Comparison of ENCODE assay signal across 10 cellular contexts in the genomic region with DNA sequence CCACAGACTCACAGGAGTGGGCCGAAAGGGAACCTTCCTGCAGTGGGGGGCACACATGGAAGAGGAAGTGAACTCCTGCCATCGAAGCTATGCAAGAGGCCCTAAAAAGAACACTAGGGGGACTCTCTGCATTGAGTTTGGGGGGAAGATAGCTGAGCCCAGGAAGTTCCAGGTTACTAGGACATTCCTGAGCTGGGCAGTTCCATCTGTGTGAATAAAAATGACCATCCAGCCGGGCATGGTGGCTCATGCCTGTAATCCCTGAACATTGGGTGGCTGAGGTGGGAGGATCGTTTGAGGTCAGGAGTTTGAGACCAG.
A peak's percentile ranks its signal among the peaks of the same experiment; 100 is the strongest.
DNase-seq lines count a peak whose midpoint lies in the region; ATAC-seq, FAIRE-seq and TF ChIP-seq lines count a peak whose summit lies in the region.
"Had no signal": no experiment of that assay in that cellular context is flagged by ENCODE, and none has a peak within 500 bp of the region (broad histone marks: within the 10 kb centered on the region; RNA-seq: fewer than 3 reads in every experiment).

No MANE protein-coding gene starts in this region.

- POLR2A ChIA-PET in HEK293 (lab: Yijun Ruan, JAX) (interaction anchor here (0.6 kb wide), 1 partner anchor 21 kb away, joined by 9 read pairs; no protein-coding TSS in a partner anchor), GM12878 (lab: Charles Lee) (no interaction called here)

- RAD21 ChIA-PET in GM12878 (lab: Charles Lee; ENCODE audit: unreplicated experiment): no interaction called here

- no peaks in the 10 kb centered on the region for H3K79me2 ChIP-seq in GM12878 (ENCODE audit: control insufficient read depth, insufficient read depth, low read length)

- TF ChIP-seq EP300 in GM12878 (IDR thresholded peaks at IDR 0.05; ENCODE audit: borderline replicate concordance in 1 of 2, control insufficient read depth in 1 of 2, low read depth in 2 of 2, low read length in 2 of 2): no peak

- H3K9ac ChIP-seq in GM12878 (ENCODE audit: control insufficient read depth, insufficient read depth, low read length): no peak overlapping the region

- FAIRE-seq in GM12878 (lab: Jason Lieb, UNC): no peak
- FAIRE-seq: GM12892 had no signal

- H3K4me2 ChIP-seq in GM12878 (ENCODE audit: control insufficient read depth, insufficient read depth): no peak overlapping the region

- TF ChIP-seq CTCF in BE2C (IDR thresholded peaks at IDR 0.05; ENCODE audit: low read depth, low read length) (peak; percentile 32), HEK293 (tag by site-specific recombination; IDR thresholded peaks at IDR 0.05) (0 out of 2 replicates have a peak, but pooled peaks have one; percentile 12), GM12878 (IDR thresholded peaks at IDR 0.05 in 2 of 3, conservative IDR thresholded peaks at IDR 0.05 in 1 of 3; ENCODE audit: control insufficient read depth in 2 of 3, extremely low read depth in 1 of 3, insufficient read depth in 1 of 3, low read depth in 3 of 3, low read length in 3 of 3) (no peak), upper lobe of right lung (IDR thresholded peaks at IDR 0.05) (no peak), dorsolateral prefrontal cortex (IDR thresholded peaks at IDR 0.05 in 54 of 56, conservative IDR thresholded peaks at IDR 0.05 in 2 of 56; ENCODE audit: low read depth in 1 of 56, partially characterized antibody in 56 of 56) (no peak)

- no TSS peak for BruUV-seq in GM12878 (replicated peaks; lab: Mats Ljungman, UMichigan)

- H3K4me1 ChIP-seq in BE2C (peaks cover 16% of the 10 kb centered on the region), HEK293 (ENCODE audit: control insufficient read depth, insufficient read depth, low read length) (no peaks in the 10 kb centered on the region), GM12878 (ENCODE audit: control insufficient read depth, insufficient read depth, low read length) (peaks cover 20% of the 10 kb centered on the region), upper lobe of right lung (peaks cover 13% of the 10 kb centered on the region)

- H3K27me3 ChIP-seq in BE2C: no peaks in the 10 kb centered on the region
- no peaks in the 10 kb centered on the region for H3K27me3 ChIP-seq in GM12878 (replicated peaks in 1 of 2; ENCODE audit: control insufficient read depth in 2 of 2, insufficient read depth in 2 of 2, low read length in 1 of 2)
- no peaks in the 10 kb centered on the region for H3K27me3 ChIP-seq in upper lobe of right lung
- peaks cover 0 to 3% (median 0%) of the 10 kb centered on the region in 45 donors for H3K27me3 ChIP-seq in dorsolateral prefrontal cortex

- no peak overlapping the region for H3K27ac ChIP-seq in HEK293 (ENCODE audit: extremely low read depth, low read depth, low read length)
- no peak overlapping the region for H3K27ac ChIP-seq in GM12878 (ENCODE audit: control insufficient read depth, insufficient read depth)
- H3K27ac ChIP-seq in upper lobe of right lung: no peak overlapping the region
- H3K27ac ChIP-seq in dorsolateral prefrontal cortex: no peak overlapping the region

- DNase-seq in BE2C (no peak), GM12878 (ENCODE audit: low read depth, low spot score) (no peak), left kidney (ENCODE audit: low read depth, low spot score) (peak; percentile 56), upper lobe of right lung (no peak), mesenteric fat pad (ENCODE audit: low spot score) (no peak), dorsolateral prefrontal cortex (no peak), NCI-H2196 treated with DMSO at 0.1 percent for 48 hours (lab: John Stamatoyannopoulos, UW; ENCODE audit: unreplicated experiment) (no peak)
- DNase-seq: midbrain had no signal

- TF ChIP-seq POLR2A in GM12878 (IDR thresholded peaks at IDR 0.05; ENCODE audit: low read depth, low read length): no peak

- CTCF ChIA-PET in HEK293 (lab: Yijun Ruan, JAX) (no interaction called here), GM12878 (lab: Yijun Ruan, JAX) (no interaction called here)

- no peaks in the 10 kb centered on the region for H4K20me1 ChIP-seq in GM12878 (ENCODE audit: control insufficient read depth, insufficient read depth)

- H3K9me3 ChIP-seq in BE2C (no peaks in the 10 kb centered on the region), HEK293 (ENCODE audit: control insufficient read depth, insufficient read depth, low read depth, low read length) (no peaks in the 10 kb centered on the region), GM12878 (replicated peaks; ENCODE audit: control insufficient read depth, insufficient read depth, low read length) (peaks cover 10% of the 10 kb centered on the region; the same call in 2 of the 3 replicates), upper lobe of right lung (peaks cover 16% of the 10 kb centered on the region)

- ATAC-seq in GM12878 (no peak; the same call in 1 of the 3 replicates), upper lobe of right lung (no peak)

- 0% methylated on average over 4 of the region's 4 CpGs for WGBS in GM12878 (ENCODE audit: insufficient coverage, insufficient replicate concordance, low lambda C conversion rate, missing lambda C conversion rate)

- SMC1A ChIA-PET in GM12878 (lab: Charles Lee; ENCODE audit: uncharacterized antibody, unreplicated experiment): no interaction called here

- intact Hi-C loops in GM12878 (cut with micrococcal nuclease; ENCODE audit: unreplicated experiment): no loop called here
- intact Hi-C loops in upper lobe of right lung (cut with DNase I): no loop called here
- intact Hi-C loops in dorsolateral prefrontal cortex (cut with DNase I): no loop called here

- in situ Hi-C loops in GM12878 (cut with MboI): no loop called here

- H3K36me3 ChIP-seq in BE2C (no peaks in the 10 kb centered on the region), HEK293 (ENCODE audit: control insufficient read depth in 2 of 2, insufficient read depth in 1 of 2, low read length in 2 of 2) (no peaks in the 10 kb centered on the region), GM12878 (ENCODE audit: control insufficient read depth in 2 of 2, insufficient read depth in 2 of 2, low read length in 1 of 2) (no peaks in the 10 kb centered on the region), upper lobe of right lung (no peaks in the 10 kb centered on the region)

- peak overlapping the region; percentile 49 for H2AFZ ChIP-seq in GM12878 (ENCODE audit: control insufficient read depth, low read depth, low read length)

- TF ChIP-seq RAD21 in GM12878 (IDR thresholded peaks at IDR 0.05; ENCODE audit: insufficient read depth, low read depth, low read length): peak; percentile 25; the same call in 1 of the 2 replicates

- no peak overlapping the region for H3K4me3 ChIP-seq in BE2C (ENCODE audit: low read depth, low read length)
- H3K4me3 ChIP-seq in HEK293 (ENCODE audit: low read depth, low read length): no peak overlapping the region
- H3K4me3 ChIP-seq in GM12878: no peak overlapping the region
- H3K4me3 ChIP-seq in upper lobe of right lung: no peak overlapping the region
- H3K4me3 ChIP-seq in dorsolateral prefrontal cortex: no peak overlapping the region

TF ChIP-seq in HEK293, 187 proteins besides CTCF, POLR2A, EP300 and RAD21 (continues in another document):
- TF ChIP-seq, protein P1, sequence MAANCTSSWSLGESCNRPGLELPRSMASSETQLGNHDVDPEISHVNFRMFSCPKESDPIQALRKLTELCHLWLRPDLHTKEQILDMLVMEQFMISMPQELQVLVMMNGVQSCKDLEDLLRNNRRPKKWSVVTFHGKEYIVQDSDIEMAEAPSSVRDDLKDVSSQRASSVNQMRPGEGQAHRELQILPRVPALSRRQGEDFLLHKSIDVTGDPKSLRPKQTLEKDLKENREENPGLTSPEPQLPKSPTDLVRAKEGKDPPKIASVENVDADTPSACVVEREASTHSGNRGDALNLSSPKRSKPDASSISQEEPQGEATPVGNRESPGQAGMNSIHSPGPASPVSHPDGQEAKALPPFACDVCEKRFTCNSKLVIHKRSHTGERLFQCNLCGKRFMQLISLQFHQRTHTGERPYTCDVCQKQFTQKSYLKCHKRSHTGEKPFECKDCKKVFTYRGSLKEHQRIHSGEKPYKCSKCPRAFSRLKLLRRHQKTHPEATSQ (tag by site-specific recombination; IDR thresholded peaks at IDR 0.05): no peak
- no peak for TF ChIP-seq ZNF416 (tag by site-specific recombination; IDR thresholded peaks at IDR 0.05)
- TF ChIP-seq KLF7 (tag by site-specific recombination; IDR thresholded peaks at IDR 0.05; ENCODE audit: borderline replicate concordance): no peak
- no peak for TF ChIP-seq BCL11B (tag by site-specific recombination; IDR thresholded peaks at IDR 0.05; ENCODE audit: low read depth)
- no peak for TF ChIP-seq MEIS1 (CRISPR knock-in tag; IDR thresholded peaks at IDR 0.05; ENCODE audit: borderline replicate concordance)
- no peak for TF ChIP-seq ZFHX2 (tag by site-specific recombination; conservative IDR thresholded peaks at IDR 0.05)
- no peak for TF ChIP-seq ZNF654 (tag by site-specific recombination; IDR thresholded peaks at IDR 0.05; ENCODE audit: low read depth)
- TF ChIP-seq ZIC2 (tag by site-specific recombination; IDR thresholded peaks at IDR 0.05): no peak
- no peak for TF ChIP-seq ZNF175 (tag by site-specific recombination; IDR thresholded peaks at IDR 0.05)

TF ChIP-seq in GM12878, 131 proteins besides CTCF, POLR2A, EP300 and RAD21:
- TF ChIP-seq FOXM1 (IDR thresholded peaks at IDR 0.05; ENCODE audit: low read depth, low read length) (no peak), EED (IDR thresholded peaks at IDR 0.05; ENCODE audit: low read depth) (0 out of 2 replicates have a peak, but pooled peaks have one; percentile 23), ASH2L (IDR thresholded peaks at IDR 0.05; ENCODE audit: borderline replicate concordance, low read depth) (no peak), RCOR1 (conservative IDR thresholded peaks at IDR 0.05; ENCODE audit: low read depth, low read length) (no peak)

Comparison
In these comparisons a context has a peak if more than half of its experiments do, and no peak if none do; other contexts are left out.
1. CTCF ChIP-seq: peak in BE2C (single experiment) and HEK293 (single experiment); none in GM12878 (0 of 3), upper lobe of right lung (single experiment) and dorsolateral prefrontal cortex (0 of 56).